ENCODE assay signal across 8 cellular contexts in genomic region chr19:17522988-17523872, GRCh38. TPM values are rescaled to one million over a fixed set of nuclear protein-coding genes. Genes with fewer than 3 reads are reported as not detected.
DNase-seq lines count a peak whose midpoint lies in the region; ATAC-seq lines count a peak whose summit lies in the region.

No MANE protein-coding gene starts in this region.

- H3K4me1 ChIP-seq in CD4-positive, alpha-beta memory T cell (ENCODE audit: insufficient read depth, low read length): peaks cover 26% of the 10 kb centered on the region

- H3K9me3 Mint-ChIP-seq in CD4-positive, alpha-beta memory T cell: peaks cover 0 to 3% (median 0%) of the 10 kb centered on the region in 8 donors
- H3K9me3 Mint-ChIP-seq in activated CD4-positive, alpha-beta memory T cell treated with anti-CD3 and anti-CD28 coated beads for 36 hours: peaks cover 3% of the 10 kb centered on the region

- POLR2A ChIA-PET in CD4-positive, alpha-beta memory T cell (lab: Charles Lee; ENCODE audit: partially characterized antibody): interaction anchor here (0.5 to 6.3 kb wide), 13 partner anchors 10 to 447 kb away, joined by 3 to 69 read pairs (median 4); partner anchors contain the start of genes DDA1, MVB12A and PGLS
- POLR2A ChIA-PET in activated CD4-positive, alpha-beta memory T cell treated with anti-CD3 and anti-CD28 coated beads for 36 hours (lab: Charles Lee): interaction anchor here (1.1 to 3.2 kb wide), 3 partner anchors 11 to 33 kb away, joined by 3 to 13 read pairs (median 3); partner anchors contain the start of gene PGLS

- peak overlapping the region in 1 of 2 donors; percentile 20 for H3K4me3 ChIP-seq in CD4-positive, alpha-beta memory T cell (ENCODE audit: low read length in 2 of 2)

- peak overlapping the region; percentile 72 to 90 (median 79) for H3K4me3 Mint-ChIP-seq in CD4-positive, alpha-beta memory T cell
- H3K4me3 Mint-ChIP-seq in activated CD4-positive, alpha-beta memory T cell treated with anti-CD3 and anti-CD28 coated beads for 36 hours: peak overlapping the region; percentile 24

- no peaks in the 10 kb centered on the region for H3K36me3 ChIP-seq in CD4-positive, alpha-beta memory T cell (ENCODE audit: insufficient read depth, low read length)

- H3K9me3 ChIP-seq in CD4-positive, alpha-beta memory T cell (ENCODE audit: control insufficient read depth in 1 of 2, low read length in 2 of 2): no peaks in the 10 kb centered on the region

- H3K4me1 Mint-ChIP-seq in CD4-positive, alpha-beta memory T cell: peaks cover 13 to 29% (median 17%) of the 10 kb centered on the region in 4 donors
- peaks cover 22% of the 10 kb centered on the region for H3K4me1 Mint-ChIP-seq in activated CD4-positive, alpha-beta memory T cell treated with anti-CD3 and anti-CD28 coated beads for 36 hours (ENCODE audit: low read depth)

- peak overlapping the region; percentile 76 to 92 (median 89) for H3K27ac Mint-ChIP-seq in CD4-positive, alpha-beta memory T cell
- H3K27ac Mint-ChIP-seq in activated CD4-positive, alpha-beta memory T cell treated with anti-CD3 and anti-CD28 coated beads for 36 hours: peak overlapping the region; percentile 83

- DNase-seq in CD4-positive, alpha-beta memory T cell: peak in 3 of 5 donors; percentile 26 to 40 (median 37)
- DNase-seq in activated CD4-positive, alpha-beta memory T cell treated with anti-CD3 and anti-CD28 coated beads for 36 hours: peak; percentile 80
- DNase-seq in left cardiac atrium: peak; percentile 65
- peak in 4 of 6 experiments; percentile 2 to 34 (median 28) for DNase-seq in stimulated activated naive CD4-positive, alpha-beta T cell (lab: John Stamatoyannopoulos, UW)
- no peak for DNase-seq in NCI-H2081 (lab: John Stamatoyannopoulos, UW)
- no peak for DNase-seq in NCI-H146 treated with DMSO at 0.1 percent for 48 hours (lab: John Stamatoyannopoulos, UW; ENCODE audit: unreplicated experiment)

- CTCF ChIA-PET in CD4-positive, alpha-beta memory T cell (lab: Charles Lee; ENCODE audit: partially characterized antibody): interaction anchor here (0.6 to 1.7 kb wide), 6 partner anchors 11 to 50 kb away, joined by 4 to 6 read pairs (median 6); partner anchors contain the start of gene PGLS
- CTCF ChIA-PET in activated CD4-positive, alpha-beta memory T cell treated with anti-CD3 and anti-CD28 coated beads for 36 hours (lab: Charles Lee): interaction anchor here (0.6 to 2.9 kb wide), 4 partner anchors 12 to 99 kb away, joined by 3 to 9 read pairs (median 4); partner anchors contain the start of gene PGLS

- ATAC-seq in GM19455 (IDR thresholded peaks at IDR 0.05; ENCODE audit: unreplicated experiment) (peak; percentile 67), HG03469 (IDR thresholded peaks at IDR 0.05; ENCODE audit: unreplicated experiment) (peak; percentile 49), left cardiac atrium (peak; percentile 64 to 77)

- H3K36me3 Mint-ChIP-seq in CD4-positive, alpha-beta memory T cell: peaks cover 0 to 1% of the 10 kb centered on the region in 2 donors
- peaks cover 11% of the 10 kb centered on the region for H3K36me3 Mint-ChIP-seq in activated CD4-positive, alpha-beta memory T cell treated with anti-CD3 and anti-CD28 coated beads for 36 hours

- no peaks in the 10 kb centered on the region for H3K27me3 Mint-ChIP-seq in CD4-positive, alpha-beta memory T cell
- H3K27me3 Mint-ChIP-seq in activated CD4-positive, alpha-beta memory T cell treated with anti-CD3 and anti-CD28 coated beads for 36 hours: no peaks in the 10 kb centered on the region

- intact Hi-C loops in CD4-positive, alpha-beta memory T cell (cut with micrococcal nuclease): no loop called here
- intact Hi-C loops in activated CD4-positive, alpha-beta memory T cell treated with anti-CD3 and anti-CD28 coated beads for 36 hours (cut with micrococcal nuclease): no loop called here
- intact Hi-C loops in left cardiac atrium (cut with DNase I): no loop called here

- H3K27ac ChIP-seq in CD4-positive, alpha-beta memory T cell (ENCODE audit: low read depth, low read length): peak overlapping the region; percentile 46

- H3K27me3 ChIP-seq in CD4-positive, alpha-beta memory T cell (ENCODE audit: insufficient read depth, low read length): no peaks in the 10 kb centered on the region

RNA-seq across cellular contexts. Expression of gene PGLS, which starts 11.8 kb away (rescaled TPM):
- 10 to 100 TPM; 76.3 to 80.0 TPM for total RNA-seq in CD4-positive, alpha-beta memory T cell
- polyA plus RNA-seq in CD4-positive, alpha-beta memory T cell: 10 to 100 TPM; 39.7 to 61.1 TPM
- 10 to 100 TPM; 70.1 to 70.5 TPM for total RNA-seq in activated CD4-positive, alpha-beta memory T cell treated with anti-CD3 and anti-CD28 coated beads for 36 hours
- total RNA-seq in left cardiac atrium: 10 to 100 TPM; 28.6 to 37.3 TPM

RNA-seq across cellular contexts. Expression of gene COLGALT1, which starts 32.2 kb away (rescaled TPM):
- 10 to 100 TPM; 68.3 to 74.7 TPM for total RNA-seq in CD4-positive, alpha-beta memory T cell
- polyA plus RNA-seq in CD4-positive, alpha-beta memory T cell: 10 to 100 TPM; 14.1 to 24.9 TPM
- total RNA-seq in activated CD4-positive, alpha-beta memory T cell treated with anti-CD3 and anti-CD28 coated beads for 36 hours: 10 to 100 TPM; 46.6 to 46.8 TPM
- 10 to 100 TPM; 47.7 to 54.8 TPM for total RNA-seq in left cardiac atrium

RNA-seq across cellular contexts. Expression of gene SLC27A1, which starts 52.9 kb away (rescaled TPM):
- total RNA-seq in CD4-positive, alpha-beta memory T cell: 10 to 100 TPM in 1 of 2 experiments, 1 to 10 TPM in 1; 9.2 to 10.1 TPM
- polyA plus RNA-seq in CD4-positive, alpha-beta memory T cell: 1 to 10 TPM; 5.2 to 6.6 TPM
- total RNA-seq in activated CD4-positive, alpha-beta memory T cell treated with anti-CD3 and anti-CD28 coated beads for 36 hours: 1 to 10 TPM; 4.5 to 4.8 TPM
- total RNA-seq in left cardiac atrium: 10 to 100 TPM; 33.4 to 55.1 TPM

Comparison
In these comparisons a context has a peak if more than half of its experiments do, and no peak if none do; other contexts are left out.
1. DNase-seq: peak in CD4-positive, alpha-beta memory T cell (3 of 5), activated CD4-positive, alpha-beta memory T cell treated with anti-CD3 and anti-CD28 coated beads for 36 hours (single experiment), left cardiac atrium (single experiment) and stimulated activated naive CD4-positive, alpha-beta T cell (4 of 6); none in NCI-H2081 (0 of 2) and NCI-H146 treated with DMSO at 0.1 percent for 48 hours (single experiment).
2. Peak in every context shown above with its lines, with median percentiles within 50 percentile points of each other: ATAC-seq.